15 cellular contexts compared by ENCODE assay signal in genomic region chr4:140955528-140956094, GRCh38.
"Had no signal": no experiment of that assay in that cellular context is flagged by ENCODE, and none has a peak within 500 bp of the region (broad histone marks: within the 10 kb centered on the region; RNA-seq: fewer than 3 reads in every experiment).

No MANE protein-coding gene starts in this region.

- H3K9me3 ChIP-seq: upper lobe of right lung had no signal

- H3K27ac Mint-ChIP-seq: activated CD4-positive, alpha-beta T cell treated with anti-CD3 and anti-CD28 coated beads, Interleukin-2, amount 10 ng/mL, durations not matched to agents 7 days and 5 days; activated naive CD8-positive, alpha-beta T cell; effector memory CD8-positive, alpha-beta T cell; natural killer cell treated with Interleukin-12 subunit alpha and Interleukin-12 subunit beta and Interleukin-15 and Interleukin-18, amount 100 ng/mL, for 72 hours; stimulated activated naive B cell treated with anti-CD40 and anti-IgM and Interleukin-4, amounts not matched to agents 10 μg/mL and 1 μg/mL and 100 μg/mL, for 72 hours; T-helper 2 cell treated with Interferon-gamma antibody and Interleukin-4, amounts not matched to agents 5 μg/mL and 100 μg/mL, for 36 hours had no signal

- H3K27ac ChIP-seq: brain microvascular endothelial cell, epithelial cell of prostate, upper lobe of right lung had no signal

- H3K4me3 ChIP-seq: upper lobe of right lung had no signal

- H3K9me3 Mint-ChIP-seq: T-helper 2 cell treated with Interferon-gamma antibody and Interleukin-4, amounts not matched to agents 5 μg/mL and 100 μg/mL, for 36 hours had no signal

- H3K27me3 Mint-ChIP-seq: activated CD4-positive, alpha-beta T cell treated with anti-CD3 and anti-CD28 coated beads, Interleukin-2, amount 10 ng/mL, durations not matched to agents 7 days and 5 days; activated naive CD8-positive, alpha-beta T cell; natural killer cell treated with Interleukin-12 subunit alpha and Interleukin-12 subunit beta and Interleukin-15 and Interleukin-18, amount 100 ng/mL, for 72 hours; stimulated activated naive B cell treated with anti-CD40 and anti-IgM and Interleukin-4, amounts not matched to agents 10 μg/mL and 1 μg/mL and 100 μg/mL, for 72 hours had no signal

- H3K36me3 ChIP-seq: brain microvascular endothelial cell, upper lobe of right lung had no signal

- ATAC-seq: effector memory CD8-positive, alpha-beta T cell; natural killer cell treated with Interleukin-12 subunit alpha and Interleukin-12 subunit beta and Interleukin-15 and Interleukin-18, amount 100 ng/mL, for 72 hours; stimulated activated naive B cell treated with anti-CD40 and anti-IgM and Interleukin-4, amounts not matched to agents 10 μg/mL and 1 μg/mL and 100 μg/mL, for 72 hours; upper lobe of right lung had no signal

- H3K36me3 Mint-ChIP-seq: activated naive CD8-positive, alpha-beta T cell; natural killer cell treated with Interleukin-12 subunit alpha and Interleukin-12 subunit beta and Interleukin-15 and Interleukin-18, amount 100 ng/mL, for 72 hours; stimulated activated naive B cell treated with anti-CD40 and anti-IgM and Interleukin-4, amounts not matched to agents 10 μg/mL and 1 μg/mL and 100 μg/mL, for 72 hours had no signal

- H3K4me1 ChIP-seq: upper lobe of right lung had no signal

- DNase-seq: activated CD4-positive, alpha-beta T cell treated with anti-CD3 and anti-CD28 coated beads, Interleukin-2, amount 10 ng/mL, durations not matched to agents 7 days and 5 days; activated CD8-positive, alpha-beta memory T cell treated with anti-CD3 and anti-CD28 coated beads for 24 hours; activated gamma-delta T cell treated with Interleukin-2 at 50 U/mL for 16 hours; brain microvascular endothelial cell; cerebellar nuclear complex; dermis blood vessel endothelial cell; effector memory CD8-positive, alpha-beta T cell; mesendoderm; stimulated activated naive B cell treated with anti-CD40 and anti-IgM and Interleukin-4, amounts not matched to agents 10 μg/mL and 1 μg/mL and 100 μg/mL, for 72 hours; substantia nigra; upper lobe of right lung had no signal

- H3K27me3 ChIP-seq: brain microvascular endothelial cell, upper lobe of right lung had no signal

- H3K4me1 Mint-ChIP-seq: activated CD4-positive, alpha-beta T cell treated with anti-CD3 and anti-CD28 coated beads, Interleukin-2, amount 10 ng/mL, durations not matched to agents 7 days and 5 days; stimulated activated naive B cell treated with anti-CD40 and anti-IgM and Interleukin-4, amounts not matched to agents 10 μg/mL and 1 μg/mL and 100 μg/mL, for 72 hours had no signal

- H3K4me3 Mint-ChIP-seq: activated CD4-positive, alpha-beta T cell treated with anti-CD3 and anti-CD28 coated beads, Interleukin-2, amount 10 ng/mL, durations not matched to agents 7 days and 5 days; activated naive CD8-positive, alpha-beta T cell; effector memory CD8-positive, alpha-beta T cell; natural killer cell treated with Interleukin-12 subunit alpha and Interleukin-12 subunit beta and Interleukin-15 and Interleukin-18, amount 100 ng/mL, for 72 hours; stimulated activated naive B cell treated with anti-CD40 and anti-IgM and Interleukin-4, amounts not matched to agents 10 μg/mL and 1 μg/mL and 100 μg/mL, for 72 hours; T-helper 2 cell treated with Interferon-gamma antibody and Interleukin-4, amounts not matched to agents 5 μg/mL and 100 μg/mL, for 36 hours had no signal
